In genomic region chr17:69170377-69170776, GRCh38 we compare ENCODE assay signal across 1 cellular context.
TF ChIP-seq lines count a peak whose summit lies in the region.

No MANE protein-coding gene starts in this region.

TF ChIP-seq in K562, 482 proteins besides CTCF, POLR2A, EP300 and RAD21 (continued from another document):
- no peak for TF ChIP-seq GTF3C2 (IDR thresholded peaks at IDR 0.05; ENCODE audit: borderline replicate concordance, extremely low read depth, insufficient read length)
